Comparison of ENCODE assay signal across 28 cellular contexts in genomic region chr6:131849799-131850198, GRCh38. TPM values are rescaled to one million over a fixed set of nuclear protein-coding genes. Genes with fewer than 3 reads are reported as not detected.
DNase-seq lines count a peak whose midpoint lies in the region; ATAC-seq, FAIRE-seq and TF ChIP-seq lines count a peak whose summit lies in the region.
"Had no signal": no experiment of that assay in that cellular context is flagged by ENCODE, and none has a peak within 500 bp of the region (broad histone marks: within the 10 kb centered on the region; RNA-seq: fewer than 3 reads in every experiment).

No MANE protein-coding gene starts in this region.

- TF ChIP-seq CTCF in liver (IDR thresholded peaks at IDR 0.05; ENCODE audit: low read depth, low read length, missing input control) (no peak), HepG2 (CRISPR knock-in tag; IDR thresholded peaks at IDR 0.05) (no peak), smooth muscle cell (IDR thresholded peaks at IDR 0.05; ENCODE audit: borderline replicate concordance, insufficient read depth, poor library complexity, severe bottlenecking) (no peak)

- no peak overlapping the region for H3K4me2 ChIP-seq in HepG2 (ENCODE audit: low read depth, low read length)
- no peak overlapping the region for H3K4me2 ChIP-seq in smooth muscle cell
- H3K4me2 ChIP-seq: A549; BLaER1 treated with 17β-estradiol and CSF1 and Interleukin-3, amounts not matched to agents 10 nM and 100 nM had no signal

- peak overlapping the region in 1 of 3 donors; percentile 49 for H3K4me3 ChIP-seq in liver (ENCODE audit: low read depth in 1 of 3, low read length in 3 of 3)
- no peak overlapping the region for H3K4me3 ChIP-seq in HepG2 (replicated peaks in 1 of 3; ENCODE audit: insufficient read depth in 1 of 3, low read depth in 2 of 3, low read length in 3 of 3)
- H3K4me3 ChIP-seq in mucosa of stomach (ENCODE audit: low read length) = no peak overlapping the region
- no peak overlapping the region for H3K4me3 ChIP-seq in smooth muscle cell
- H3K4me3 ChIP-seq: A549; BLaER1 treated with 17β-estradiol and CSF1 and Interleukin-3, amounts not matched to agents 10 nM and 100 nM; GM12878 had no signal

- H2AFZ ChIP-seq in HepG2 (ENCODE audit: low read length) (no peak overlapping the region), smooth muscle cell (ENCODE audit: low read depth) (no peak overlapping the region)

- WGBS in liver = 35% methylated on average over 6 of the region's 6 CpGs
- 93% methylated on average over 6 of the region's 6 CpGs for WGBS in HepG2 (ENCODE audit: low lambda C conversion rate)
- 96% methylated on average over 6 of the region's 6 CpGs for WGBS in smooth muscle cell (ENCODE audit: low lambda C conversion rate)

- H3K9ac ChIP-seq in liver (ENCODE audit: low read depth in 1 of 2, low read length in 2 of 2) (peak overlapping the region; percentile 27 to 58), HepG2 (ENCODE audit: insufficient read depth, low read depth, low read length) (no peak overlapping the region), mucosa of stomach (ENCODE audit: low read length) (peak overlapping the region; percentile 8), smooth muscle cell (ENCODE audit: low read depth) (no peak overlapping the region)
- H3K9ac ChIP-seq: BLaER1 treated with 17β-estradiol and CSF1 and Interleukin-3, amounts not matched to agents 10 nM and 100 nM had no signal

- H3K27ac ChIP-seq in liver (ENCODE audit: low read depth in 1 of 2, low read length in 2 of 2) (peak overlapping the region; percentile 52 to 83), HepG2 (ENCODE audit: extremely low read length, insufficient read depth, low read length) (no peak overlapping the region), smooth muscle cell (ENCODE audit: low read depth) (peak overlapping the region; percentile 3)
- H3K27ac ChIP-seq: 22Rv1; A549; BLaER1 treated with 17β-estradiol and CSF1 and Interleukin-3, amounts not matched to agents 10 nM and 100 nM had no signal

- CTCF ChIA-PET in HepG2 (lab: Yijun Ruan, JAX; ENCODE audit: low intra/inter-chr PET ratio, low total read pairs) = no interaction called here

- no peak for FAIRE-seq in HepG2 (lab: Jason Lieb, UNC)
- FAIRE-seq: A549, GM12878, GM12892, GM18507 had no signal

- H3K79me2 ChIP-seq in HepG2 (ENCODE audit: insufficient read depth, low read length) (peaks cover 50% of the 10 kb centered on the region), smooth muscle cell (ENCODE audit: low read depth) (peaks cover 15% of the 10 kb centered on the region)

- TF ChIP-seq RAD21 in liver (IDR thresholded peaks at IDR 0.05) = peak in 1 of 2 donors; percentile 15
- no peak for TF ChIP-seq RAD21 in HepG2 (CRISPR knock-in tag; IDR thresholded peaks at IDR 0.05)

- intact Hi-C loops in HepG2 (cut with micrococcal nuclease; ENCODE audit: unreplicated experiment) = loop anchor here (5.0 kb wide), 1 partner anchor 152 kb away; no protein-coding TSS in a partner anchor

- no peaks in the 10 kb centered on the region for H3F3A ChIP-seq in smooth muscle cell (ENCODE audit: low read depth)

- peaks cover 32% of the 10 kb centered on the region for H4K20me1 ChIP-seq in HepG2 (ENCODE audit: insufficient read depth, low read length)
- H4K20me1 ChIP-seq in smooth muscle cell (ENCODE audit: low read depth) = peaks cover 46% of the 10 kb centered on the region
- H4K20me1 ChIP-seq: BLaER1 treated with 17β-estradiol and CSF1 and Interleukin-3, amounts not matched to agents 10 nM and 100 nM had no signal

- POLR2A ChIA-PET in HepG2 (lab: Yijun Ruan, JAX) = interaction anchor here (0.6 to 1.6 kb wide), 4 partner anchors 13 to 47 kb away, joined by 3 to 4 read pairs (median 3); no protein-coding TSS in a partner anchor

- no peak for DNase-seq in HepG2 (ENCODE audit: low spot score)
- DNase-seq in left lobe of liver (ENCODE audit: low spot score) = no peak
- no peak for DNase-seq in smooth muscle cell (lab: John Stamatoyannopoulos, UW; ENCODE audit: unreplicated experiment)
- no peak for DNase-seq in activated CD4-positive, CD25-positive, alpha-beta regulatory T cell treated with anti-CD3 and anti-CD28 coated beads, Interleukin-2, amount 50 U/mL, for 72 hours
- no peak for DNase-seq in activated effector memory CD4-positive, alpha-beta T cell treated with anti-CD3 and anti-CD28 coated beads, Interleukin-2, amount 50 U/mL, for 16 hours
- no peak for DNase-seq in anterior cingulate cortex (lab: John Stamatoyannopoulos, UW)
- DNase-seq: AML-193; CD4-positive, alpha-beta memory T cell; CD4-positive, CD25-positive, alpha-beta regulatory T cell; CD8-positive, alpha-beta memory T cell; COR-L47; DMS 273 treated with DMSO at 0.1 percent for 48 hours; DMS153; DMS53; DMS79; DND-41; EL; GDM1 had no signal

- in situ Hi-C loops in HepG2 (cut with HindIII; ENCODE audit: extremely low pct_ligation_motif_present, low pct_unique_long_range_greater_than_20kb) = no loop called here

- BruUV-seq in HepG2 (replicated peaks; lab: Mats Ljungman, UMichigan) = no TSS peak

- no peak for TF ChIP-seq EP300 in HepG2 (IDR thresholded peaks at IDR 0.05; ENCODE audit: low read depth in 2 of 2, low read length in 2 of 2)
- TF ChIP-seq EP300 in HepG2 (CRISPR knock-in tag; IDR thresholded peaks at IDR 0.05; ENCODE audit: borderline replicate concordance) = no peak

- H3K4me1 ChIP-seq in liver (ENCODE audit: control insufficient read depth in 4 of 4, insufficient read depth in 4 of 4, low read length in 3 of 4) (peaks cover 4 to 41% (median 26%) of the 10 kb centered on the region in 4 donors), HepG2 (ENCODE audit: insufficient read depth, low read length) (peaks cover 64% of the 10 kb centered on the region), mucosa of stomach (ENCODE audit: control insufficient read depth, insufficient read depth, low read length) (peaks cover 7% of the 10 kb centered on the region), smooth muscle cell (ENCODE audit: low read depth) (no peaks in the 10 kb centered on the region)
- H3K4me1 ChIP-seq: BLaER1 treated with 17β-estradiol and CSF1 and Interleukin-3, amounts not matched to agents 10 nM and 100 nM had no signal

- no peak for TF ChIP-seq POLR2A in HepG2 (IDR thresholded peaks at IDR 0.05; ENCODE audit: insufficient read depth in 1 of 2, low read depth in 2 of 2, low read length in 2 of 2)

- no peak for ATAC-seq in HepG2
- peak; percentile 47 for ATAC-seq in left lobe of liver
- ATAC-seq: A549, GM12878 had no signal

- H3K9me3 ChIP-seq in liver (ENCODE audit: control insufficient read depth in 4 of 4, low read length in 3 of 4) (no peaks in the 10 kb centered on the region), HepG2 (ENCODE audit: low read length) (no peaks in the 10 kb centered on the region), mucosa of stomach (ENCODE audit: control insufficient read depth, low read length) (no peaks in the 10 kb centered on the region), smooth muscle cell (replicated peaks; ENCODE audit: low read depth) (no peaks in the 10 kb centered on the region)
- H3K9me3 ChIP-seq: A549; BLaER1 treated with 17β-estradiol and CSF1 and Interleukin-3, amounts not matched to agents 10 nM and 100 nM had no signal

- H3K36me3 ChIP-seq in liver (ENCODE audit: control insufficient read depth in 4 of 4, insufficient read depth in 3 of 4, low read depth in 1 of 4, low read length in 3 of 4) = peaks cover 5 to 18% (median 12%) of the 10 kb centered on the region in 4 donors
- H3K36me3 ChIP-seq in HepG2 (replicated peaks in 1 of 2; ENCODE audit: control insufficient read depth in 1 of 2, insufficient read depth in 2 of 2, low read length in 2 of 2) = peaks cover 21 to 54% of the 10 kb centered on the region in 2 experiments
- H3K36me3 ChIP-seq in mucosa of stomach (ENCODE audit: control insufficient read depth, insufficient read depth, low read length) = no peaks in the 10 kb centered on the region
- peaks cover 19% of the 10 kb centered on the region for H3K36me3 ChIP-seq in smooth muscle cell (ENCODE audit: low read depth)
- H3K36me3 ChIP-seq: BLaER1 treated with 17β-estradiol and CSF1 and Interleukin-3, amounts not matched to agents 10 nM and 100 nM had no signal

- H3K27me3 ChIP-seq in liver (ENCODE audit: control insufficient read depth in 4 of 4, insufficient read depth in 4 of 4, low read length in 3 of 4) (no peaks in the 10 kb centered on the region), HepG2 (ENCODE audit: control insufficient read depth in 1 of 2, insufficient read depth in 2 of 2, low read length in 2 of 2) (no peaks in the 10 kb centered on the region; a peak in 1 of 5 replicates), mucosa of stomach (ENCODE audit: control insufficient read depth, insufficient read depth, low read length) (no peaks in the 10 kb centered on the region), smooth muscle cell (ENCODE audit: low read depth) (no peaks in the 10 kb centered on the region)
- H3K27me3 ChIP-seq: BLaER1 treated with 17β-estradiol and CSF1 and Interleukin-3, amounts not matched to agents 10 nM and 100 nM had no signal

RNA-seq across cellular contexts. Expression of gene ENPP1, which starts 42.0 kb away (rescaled TPM):
- total RNA-seq in liver (10 to 100 TPM; 27.2 to 53.1 TPM), HepG2 (2016; rRNA removed; fragmentation: Illumina TruSeq; extraction: Trizol) (45.8 and 56.5 TPM in 2 replicates), left lobe of liver (49.1 TPM), smooth muscle cell (433 and 501 TPM in 2 replicates)
- polyA plus RNA-seq in liver (10 to 100 TPM in 1 of 2 donors, 1 to 10 TPM in 1; 9.5 to 35.1 TPM), HepG2 (2011; rRNA removed) (108 and 160 TPM in 2 replicates), smooth muscle cell (193 and 329 TPM in 2 replicates)
- total RNA-seq in HepG2 (2016; cell fraction: cytosol; rRNA removed; fragmentation: Illumina TruSeq; extraction: Trizol; ENCODE audit: low read depth) = 10.1 and 11.5 TPM in 2 replicates
- 42.4 and 56.4 TPM in 2 replicates for total RNA-seq in HepG2 (2016; cell fraction: insoluble cytoplasmic fraction; rRNA removed; fragmentation: Illumina TruSeq; extraction: Trizol)
- total RNA-seq in HepG2 (2016; cell fraction: membrane; rRNA removed; fragmentation: Illumina TruSeq; extraction: Trizol) = 25.5 and 30.0 TPM in 2 replicates
- 64.8 and 75.0 TPM in 2 replicates for total RNA-seq in HepG2 (2016; cell fraction: nucleus; rRNA removed; fragmentation: Illumina TruSeq; extraction: Trizol)
- polyA plus RNA-seq in HepG2 (2011; cell fraction: cytosol; rRNA removed) = 44.8 and 69.4 TPM in 2 replicates
- 68.4 and 74.0 TPM in 2 replicates for polyA plus RNA-seq in HepG2 (2011; cell fraction: nucleus; rRNA removed)
- polyA plus RNA-seq in HepG2 (2012) = 78.0 and 114 TPM in 2 replicates
- polyA plus RNA-seq in HepG2 (2016; cell fraction: cytosol; fragmentation: Illumina TruSeq; extraction: Trizol; ENCODE audit: low read depth) = 4.9 and 5.0 TPM in 2 replicates
- 31.1 and 31.2 TPM in 2 replicates for polyA plus RNA-seq in HepG2 (2016; cell fraction: insoluble cytoplasmic fraction; fragmentation: Illumina TruSeq; extraction: Trizol; ENCODE audit: low read depth)
- polyA plus RNA-seq in HepG2 (2016; cell fraction: membrane; fragmentation: Illumina TruSeq; extraction: Trizol; ENCODE audit: low read depth) = 16.0 and 17.5 TPM in 2 replicates
- polyA plus RNA-seq in HepG2 (2016; cell fraction: nucleus; fragmentation: Illumina TruSeq; extraction: Trizol; ENCODE audit: insufficient read depth, low read depth) = 60.5 and 63.3 TPM in 2 replicates
- 0.54 and 87.5 TPM in 2 replicates for polyA minus RNA-seq in HepG2 (2011; rRNA and poly(A)+ RNA removed; ENCODE audit: low replicate concordance)
- 133 and 175 TPM in 2 replicates for polyA minus RNA-seq in HepG2 (2011; cell fraction: cytosol; rRNA and poly(A)+ RNA removed)
- 269 and 305 TPM in 2 replicates for polyA minus RNA-seq in HepG2 (2011; cell fraction: nucleus; rRNA and poly(A)+ RNA removed)
- total RNA-seq: CD4-positive, CD25-positive, alpha-beta regulatory T cell; G401 had no signal
- polyA plus RNA-seq: CD14-positive monocyte had no signal

Comparison
In these comparisons a context has a peak if more than half of its experiments do, and no peak if none do; other contexts are left out.
1. H3K9ac ChIP-seq: peak in liver (2 of 2) and mucosa of stomach (single experiment); none in HepG2 (single experiment) and smooth muscle cell (single experiment).